In the genomic region with DNA sequence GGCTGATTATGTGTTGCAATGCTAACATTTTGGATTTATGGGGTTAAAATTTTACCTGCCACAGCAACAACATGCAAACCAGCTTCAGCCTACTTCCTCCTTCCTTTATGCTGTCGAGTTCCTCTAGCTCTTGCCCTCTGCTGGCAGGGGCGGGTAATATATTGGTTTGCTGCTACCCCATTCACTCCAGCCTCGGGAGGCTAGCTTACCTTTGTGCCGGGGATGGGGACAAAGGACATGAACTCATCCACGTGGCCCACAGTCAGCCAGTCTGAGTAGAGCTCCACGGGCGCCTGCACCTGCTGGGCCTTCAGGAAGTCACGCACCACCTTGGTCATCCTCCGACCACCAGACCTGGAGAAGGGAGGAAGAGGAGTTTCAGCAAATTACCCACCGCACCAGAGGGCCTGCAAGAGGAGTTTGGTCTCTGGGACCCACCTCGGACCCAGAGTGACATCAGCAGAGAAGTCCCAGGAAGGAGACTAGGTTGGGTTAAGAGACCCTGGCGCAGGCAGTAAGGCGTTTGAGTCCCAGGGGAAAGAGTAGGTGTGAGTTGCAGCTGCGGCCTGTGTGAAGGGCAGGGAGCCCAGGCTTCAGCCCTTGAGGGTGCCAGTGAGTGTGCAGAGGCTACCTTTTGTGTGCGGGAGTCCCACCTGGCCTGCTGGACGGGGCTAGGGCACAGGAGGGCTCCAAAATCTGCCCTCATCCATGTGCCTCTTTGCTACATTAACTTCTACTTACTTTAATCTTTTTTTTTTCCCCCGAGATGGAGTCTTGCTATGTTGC, we compare ENCODE assay signal across 1 cellular context.
TF ChIP-seq lines count a peak whose summit lies in the region.

No MANE protein-coding gene starts in this region.

TF ChIP-seq in A549, 52 proteins besides CTCF, POLR2A, EP300 and RAD21 (continued from another document):
- TF ChIP-seq, protein P1, sequence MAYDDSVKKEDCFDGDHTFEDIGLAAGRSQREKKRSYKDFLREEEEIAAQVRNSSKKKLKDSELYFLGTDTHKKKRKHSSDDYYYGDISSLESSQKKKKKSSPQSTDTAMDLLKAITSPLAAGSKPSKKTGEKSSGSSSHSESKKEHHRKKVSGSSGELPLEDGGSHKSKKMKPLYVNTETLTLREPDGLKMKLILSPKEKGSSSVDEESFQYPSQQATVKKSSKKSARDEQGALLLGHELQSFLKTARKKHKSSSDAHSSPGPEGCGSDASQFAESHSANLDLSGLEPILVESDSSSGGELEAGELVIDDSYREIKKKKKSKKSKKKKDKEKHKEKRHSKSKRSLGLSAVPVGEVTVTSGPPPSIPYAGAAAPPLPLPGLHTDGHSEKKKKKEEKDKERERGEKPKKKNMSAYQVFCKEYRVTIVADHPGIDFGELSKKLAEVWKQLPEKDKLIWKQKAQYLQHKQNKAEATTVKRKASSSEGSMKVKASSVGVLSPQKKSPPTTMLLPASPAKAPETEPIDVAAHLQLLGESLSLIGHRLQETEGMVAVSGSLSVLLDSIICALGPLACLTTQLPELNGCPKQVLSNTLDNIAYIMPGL (CRISPR knock-in tag; IDR thresholded peaks at IDR 0.05; ENCODE audit: borderline replicate concordance): no peak
- TF ChIP-seq BHLHE40 (IDR thresholded peaks at IDR 0.05; ENCODE audit: low read depth, low read length): no peak
- TF ChIP-seq ZNF302 (CRISPR knock-in tag; IDR thresholded peaks at IDR 0.05): no peak
- no peak for TF ChIP-seq TFCP2L1 (CRISPR knock-in tag; IDR thresholded peaks at IDR 0.05)
- no peak for TF ChIP-seq HEYL (CRISPR knock-in tag; IDR thresholded peaks at IDR 0.05)
- TF ChIP-seq EHF (CRISPR knock-in tag; IDR thresholded peaks at IDR 0.05): no peak
- TF ChIP-seq FOSB (CRISPR knock-in tag; IDR thresholded peaks at IDR 0.05): no peak
- TF ChIP-seq HOXB13 (CRISPR knock-in tag; IDR thresholded peaks at IDR 0.05; ENCODE audit: low read depth): no peak
TF ChIP-seq in A549: peak in this region for 0.
